In genomic region chr22:26714971-26715370, GRCh38 we compare ENCODE assay signal across 21 cellular contexts. TPM values are rescaled to one million over a fixed set of nuclear protein-coding genes. Genes with fewer than 3 reads are reported as not detected.
A peak's percentile ranks its signal among the peaks of the same experiment; 100 is the strongest.
DNase-seq lines count a peak whose midpoint lies in the region; ATAC-seq and TF ChIP-seq lines count a peak whose summit lies in the region.
"Had no signal": no experiment of that assay in that cellular context is flagged by ENCODE, and none has a peak within 500 bp of the region (broad histone marks: within the 10 kb centered on the region; RNA-seq: fewer than 3 reads in every experiment).

No MANE protein-coding gene starts in this region.

- H3K27ac Mint-ChIP-seq in stimulated activated effector memory CD8-positive, alpha-beta T cell treated with anti-CD3 and anti-CD28 coated beads, Interleukin-12 subunit alpha, Interleukin-12 subunit beta, amount 100 ng/mL, for 72 hours = peak overlapping the region; percentile 35

- H3K4me3 Mint-ChIP-seq in stimulated activated effector memory CD8-positive, alpha-beta T cell treated with anti-CD3 and anti-CD28 coated beads, Interleukin-12 subunit alpha, Interleukin-12 subunit beta, amount 100 ng/mL, for 72 hours = no peak overlapping the region
- H3K4me3 Mint-ChIP-seq: CD4-positive, alpha-beta memory T cell had no signal

- CTCF ChIA-PET in HEK293T (lab: Yijun Ruan, JAX) (no interaction called here), GM10248 (lab: Yijun Ruan, JAX) (no interaction called here)

- peak overlapping the region; percentile 64 for H3K4me2 ChIP-seq in GM23248 (ENCODE audit: unreplicated experiment)

- peaks cover 60% of the 10 kb centered on the region for H3K4me1 ChIP-seq in GM23248 (ENCODE audit: insufficient read depth)
- H3K4me1 ChIP-seq in adipocyte (ENCODE audit: control insufficient read depth, insufficient read depth, low read length) = peaks cover 34% of the 10 kb centered on the region
- peaks cover 34% of the 10 kb centered on the region for H3K4me1 ChIP-seq in mesodermal cell (ENCODE audit: control insufficient read depth, insufficient read depth, low read length, poor library complexity, severe bottlenecking)

- H3K79me2 ChIP-seq in GM23248 (ENCODE audit: insufficient read depth) = peaks cover 15% of the 10 kb centered on the region

- H2AFZ ChIP-seq in GM23248 = no peak overlapping the region

- no peak for ATAC-seq in stimulated activated effector memory CD8-positive, alpha-beta T cell treated with anti-CD3 and anti-CD28 coated beads, Interleukin-12 subunit alpha, Interleukin-12 subunit beta, amount 100 ng/mL, for 72 hours
- ATAC-seq: HCT116, PC-3 had no signal

- TF ChIP-seq CTCF in brain microvascular endothelial cell (IDR thresholded peaks at IDR 0.05; ENCODE audit: low read depth, low read length, missing control alignments) = no peak
- TF ChIP-seq CTCF in GM10248 (IDR thresholded peaks at IDR 0.05; ENCODE audit: control extremely low read depth, extremely low read depth, low read depth, missing control alignments) = no peak

- no peaks in the 10 kb centered on the region for H3K9me2 ChIP-seq in GM23248 (ENCODE audit: insufficient read depth)

- no peaks in the 10 kb centered on the region for H3K36me3 ChIP-seq in GM23248 (ENCODE audit: low read depth)
- H3K36me3 ChIP-seq in adipocyte (ENCODE audit: control insufficient read depth, insufficient read depth, low read length, severe bottlenecking) = no peaks in the 10 kb centered on the region
- no peaks in the 10 kb centered on the region for H3K36me3 ChIP-seq in mesodermal cell (ENCODE audit: control insufficient read depth, insufficient read depth, low read length)
- H3K36me3 ChIP-seq in brain microvascular endothelial cell (replicated peaks) = no peaks in the 10 kb centered on the region
- H3K36me3 ChIP-seq: BE2C had no signal

- DNase-seq in GM23248 (no peak), adipocyte (ENCODE audit: low read depth) (no peak), brain microvascular endothelial cell (no peak), HEK293T (ENCODE audit: extremely low spot score) (no peak), GM10248 (ENCODE audit: extremely low spot score) (no peak)
- DNase-seq in stimulated activated effector memory CD8-positive, alpha-beta T cell treated with anti-CD3 and anti-CD28 coated beads, Interleukin-12 subunit alpha, Interleukin-12 subunit beta, amount 100 ng/mL, for 72 hours (ENCODE audit: low spot score in 2 of 2) = no peak
- DNase-seq: BE2C; CD4-positive, alpha-beta memory T cell; DMS153; GDM1; GOT3; KBM-7; MV-4-11; NCI-H187; NCI-H226; NCI-H524; PC-3; RPMI8226; SHP77 treated with DMSO at 0.1 percent for 48 hours had no signal

- WGBS in GM23248 (ENCODE audit: low coverage in 1 of 2, low lambda C conversion rate in 2 of 2, missing lambda C conversion rate in 2 of 2), 2 experiments = 92 to 97% methylated on average over 11 of the region's 11 CpGs
- 88 to 93% methylated on average over 7 to 11 of the region's 11 CpGs for WGBS in mesodermal cell (ENCODE audit: insufficient coverage in 2 of 2), 2 experiments

- H3K9ac ChIP-seq in GM23248 = peak overlapping the region; percentile 81
- H3K9ac ChIP-seq in adipocyte (ENCODE audit: low read length) = peak overlapping the region; percentile 71

- no peaks in the 10 kb centered on the region for H3K9me3 Mint-ChIP-seq in stimulated activated effector memory CD8-positive, alpha-beta T cell treated with anti-CD3 and anti-CD28 coated beads, Interleukin-12 subunit alpha, Interleukin-12 subunit beta, amount 100 ng/mL, for 72 hours
- H3K9me3 Mint-ChIP-seq: CD4-positive, alpha-beta memory T cell had no signal

- H3K4me3 ChIP-seq in GM23248 = peak overlapping the region; percentile 61
- H3K4me3 ChIP-seq in adipocyte (ENCODE audit: low read length) = peak overlapping the region; percentile 39
- no peak overlapping the region for H3K4me3 ChIP-seq in mesodermal cell (ENCODE audit: extremely low read depth, insufficient read depth, low read length, poor library complexity, severe bottlenecking)
- no peak overlapping the region for H3K4me3 ChIP-seq in brain microvascular endothelial cell (ENCODE audit: low read depth, low read length)

- no peaks in the 10 kb centered on the region for H3K9me3 ChIP-seq in GM23248 (ENCODE audit: low read depth)
- H3K9me3 ChIP-seq in adipocyte (ENCODE audit: control insufficient read depth, low read length) = no peaks in the 10 kb centered on the region
- H3K9me3 ChIP-seq in mesodermal cell (ENCODE audit: control insufficient read depth, low read length) = no peaks in the 10 kb centered on the region
- H3K9me3 ChIP-seq: BE2C had no signal

- POLR2A ChIA-PET in HEK293T (lab: Yijun Ruan, JAX) = no interaction called here
- POLR2A ChIA-PET in GM10248 (lab: Yijun Ruan, JAX) = no interaction called here

- H3K36me3 Mint-ChIP-seq in stimulated activated effector memory CD8-positive, alpha-beta T cell treated with anti-CD3 and anti-CD28 coated beads, Interleukin-12 subunit alpha, Interleukin-12 subunit beta, amount 100 ng/mL, for 72 hours = peaks cover 23% of the 10 kb centered on the region

- peaks cover 31% of the 10 kb centered on the region for H3K4me1 Mint-ChIP-seq in stimulated activated effector memory CD8-positive, alpha-beta T cell treated with anti-CD3 and anti-CD28 coated beads, Interleukin-12 subunit alpha, Interleukin-12 subunit beta, amount 100 ng/mL, for 72 hours

- H4K20me1 ChIP-seq in GM23248 (ENCODE audit: insufficient read depth) = no peaks in the 10 kb centered on the region

- peak overlapping the region; percentile 98 for H3K27ac ChIP-seq in GM23248
- H3K27ac ChIP-seq in mesodermal cell (ENCODE audit: low read depth, low read length, severe bottlenecking) = peak overlapping the region; percentile 72
- no peak overlapping the region for H3K27ac ChIP-seq in brain microvascular endothelial cell

- peaks cover 65% of the 10 kb centered on the region for H3F3A ChIP-seq in GM23248 (ENCODE audit: insufficient read depth)

- in situ Hi-C loops in GM23248 (cut with MboI) (no loop called here), brain microvascular endothelial cell (cut with HindIII; ENCODE audit: low pct_ligation_motif_present, low sequenced_read_pairs) (no loop called here)

- H3K27me3 ChIP-seq in GM23248 (replicated peaks; ENCODE audit: insufficient read depth) (no peaks in the 10 kb centered on the region), adipocyte (replicated peaks; ENCODE audit: control insufficient read depth, insufficient read depth, low read length) (no peaks in the 10 kb centered on the region), brain microvascular endothelial cell (replicated peaks) (no peaks in the 10 kb centered on the region)
- H3K27me3 ChIP-seq: BE2C had no signal

TF ChIP-seq in HEK293T, 16 proteins besides CTCF, POLR2A, EP300 and RAD21:
- TF ChIP-seq NFRKB (IDR thresholded peaks at IDR 0.05) (no peak), ARNT (IDR thresholded peaks at IDR 0.05) (no peak), TARDBP (IDR thresholded peaks at IDR 0.05) (no peak), L3MBTL2 (conservative IDR thresholded peaks at IDR 0.05) (no peak), CTBP1 (IDR thresholded peaks at IDR 0.05; ENCODE audit: borderline replicate concordance) (no peak), LEF1 (IDR thresholded peaks at IDR 0.05; ENCODE audit: borderline replicate concordance) (no peak), FOXA1 (IDR thresholded peaks at IDR 0.05) (no peak), FOXM1 (IDR thresholded peaks at IDR 0.05; ENCODE audit: borderline replicate concordance) (no peak), BHLHE40 (IDR thresholded peaks at IDR 0.05; ENCODE audit: borderline replicate concordance) (no peak), SUZ12 (IDR thresholded peaks at IDR 0.05) (no peak), PKNOX1 (IDR thresholded peaks at IDR 0.05) (no peak), ZNF384 (IDR thresholded peaks at IDR 0.05) (no peak), HDGF (IDR thresholded peaks at IDR 0.05; ENCODE audit: borderline replicate concordance) (no peak), SP1 (IDR thresholded peaks at IDR 0.05) (no peak), FOXK2 (IDR thresholded peaks at IDR 0.05) (no peak), ELF4 (IDR thresholded peaks at IDR 0.05) (no peak)

RNA-seq across cellular contexts. Expression of gene MIAT, which starts 57.6 kb away (rescaled TPM):
- total RNA-seq in GM23248 (2014; rRNA removed; shearing (Covaris generic)) = 0.43 and 0.63 TPM in 2 replicates
- polyA plus RNA-seq in GM23248 (2016; fragmentation: Nextera tagmentation; extraction: Ambion mirVana) = 0.05 and 0.23 TPM in 2 replicates
- polyA plus RNA-seq in mesodermal cell (2013, experiment 1 of 2) = 6.0 TPM
- 2.9 TPM for polyA plus RNA-seq in mesodermal cell (2013, experiment 2 of 2)

Comparison
In these comparisons a context has a peak if more than half of its experiments do, and no peak if none do; other contexts are left out.
1. H3K4me3 ChIP-seq: peak in GM23248 (single experiment) and adipocyte (single experiment); none in mesodermal cell (single experiment) and brain microvascular endothelial cell (single experiment).